In genomic region chr5:163424836-163425235, GRCh38 we compare ENCODE assay signal across 24 cellular contexts.
"Had no signal": no experiment of that assay in that cellular context is flagged by ENCODE, and none has a peak within 500 bp of the region (broad histone marks: within the 10 kb centered on the region; RNA-seq: fewer than 3 reads in every experiment).

No MANE protein-coding gene starts in this region.

- H3K4me1 ChIP-seq: Peyer's patch, SJCRH30 had no signal

- H3K4me3 ChIP-seq: PC-9, Peyer's patch, SJCRH30 had no signal

- H3K4me3 Mint-ChIP-seq: IgD-negative memory B cell had no signal

- H3K9me3 ChIP-seq: Peyer's patch, SJCRH30 had no signal

- H3K36me3 Mint-ChIP-seq: IgD-negative memory B cell had no signal

- H3K27ac Mint-ChIP-seq: IgD-negative memory B cell had no signal

- DNase-seq: KBM-7, MV-4-11, NCI-H1048, NCI-H1105, NCI-H1417, NCI-H1436 treated with DMSO at 0.1 percent for 48 hours, NCI-H1694, NCI-H187 treated with DMSO at 0.1 percent for 48 hours, NCI-H2029 treated with DMSO at 0.1 percent for 48 hours, NCI-H2171, NCI-H226, NCI-H446, NCI-H510A, NCI-H524 treated with DMSO at 0.1 percent for 48 hours, NCI-H69, NCI-H774, PC-9, Peyer's patch, SHP77 treated with DMSO at 0.1 percent for 48 hours, SJCRH30, SW 1271 had no signal

- H3K36me3 ChIP-seq: Peyer's patch, SJCRH30 had no signal

- ATAC-seq: Right ventricle myocardium inferior had no signal

- H3K27ac ChIP-seq: HL-60, PC-9, Peyer's patch, SJCRH30 had no signal

- H3K9me3 Mint-ChIP-seq: IgD-negative memory B cell had no signal

- H3K27me3 ChIP-seq: Peyer's patch, SJCRH30 had no signal
